19 cellular contexts compared by ENCODE assay signal in genomic region chr11:1743587-1744136, GRCh38. TPM values are rescaled to one million over a fixed set of nuclear protein-coding genes. Genes with fewer than 3 reads are reported as not detected.
"Had no signal": no experiment of that assay in that cellular context is flagged by ENCODE, and none has a peak within 500 bp of the region (broad histone marks: within the 10 kb centered on the region; RNA-seq: fewer than 3 reads in every experiment).

No MANE protein-coding gene starts in this region.

- H3K4me1 ChIP-seq: pancreas, upper lobe of right lung had no signal

- H3K9me3 ChIP-seq: body of pancreas, pancreas, upper lobe of right lung had no signal

- H3K36me3 ChIP-seq: pancreas, upper lobe of right lung, WERI-Rb-1 had no signal

- H3K4me3 ChIP-seq: body of pancreas, pancreas, SK-N-MC, upper lobe of right lung had no signal

- FAIRE-seq: frontal cortex, pancreas had no signal

- H3K27me3 ChIP-seq: body of pancreas, pancreas had no signal

- DNase-seq: activated CD4-positive, alpha-beta T cell treated with anti-CD3 and anti-CD28 coated beads for 1 hour; activated CD4-positive, alpha-beta T cell treated with anti-CD3 and anti-CD28 coated beads, Interleukin-2, amount 50 U/mL, for 4 hours; central memory CD4-positive, alpha-beta T cell; cortex of kidney; effector CD4-positive, alpha-beta T cell; kidney glomerular epithelial cell; mesenchymal stem cell; pancreas; stimulated activated naive B cell treated with anti-CD40 and anti-IgM and Interleukin-4, amounts not matched to agents 10 μg/mL and 1 μg/mL and 100 μg/mL, for 72 hours; WERI-Rb-1 had no signal

- H3K27ac ChIP-seq: body of pancreas, pancreas, SK-N-MC, upper lobe of right lung, WERI-Rb-1 had no signal

RNA-seq across cellular contexts. Expression of gene KRTAP5-6, which starts 46.7 kb away (rescaled TPM):
- total RNA-seq: activated naive CD4-positive, alpha-beta T cell treated with anti-CD3 and anti-CD28 coated beads, Interleukin-2, amount 50 U/mL, for 72 hours; body of pancreas; frontal cortex; naive thymus-derived CD8-positive, alpha-beta T cell; pancreas; T-helper 2 cell treated with Interferon-gamma antibody and Interleukin-4, amounts not matched to agents 100 ng/mL and 5 ng/mL, for 36 hours; upper lobe of right lung had no signal
- polyA plus RNA-seq: esophagus; naive thymus-derived CD8-positive, alpha-beta T cell; pancreas; thymus had no signal
